Comparison of ENCODE assay signal across 10 cellular contexts in genomic region chr12:16606117-16606200, GRCh38. TPM values are rescaled to one million over a fixed set of nuclear protein-coding genes. Genes with fewer than 3 reads are reported as not detected.
DNase-seq lines count a peak whose midpoint lies in the region; ATAC-seq, FAIRE-seq and TF ChIP-seq lines count a peak whose summit lies in the region.
"Had no signal": no experiment of that assay in that cellular context is flagged by ENCODE, and none has a peak within 500 bp of the region (broad histone marks: within the 10 kb centered on the region; RNA-seq: fewer than 3 reads in every experiment).

LMO3 (minus strand) TSS chr12:16606162; CDS start chr12:16600860, 5,302 bp downstream.

- DNase-seq in A673 (ENCODE audit: low spot score) (no peak), PC-9 (no peak), fibroblast of mammary gland (ENCODE audit: low read depth) (no peak), occipital lobe (lab: John Stamatoyannopoulos, UW) (no peak), HTR-8/SVneo (ENCODE audit: insufficient read length, low spot score) (no peak), NCI-H2029 (lab: John Stamatoyannopoulos, UW) (no peak)
- DNase-seq: activated T-cell treated with anti-CD3 and anti-CD28 coated beads, Interleukin-2, amount 50 U/mL, for 48 hours; CD4-positive, CD25-positive, alpha-beta regulatory T cell had no signal

- POLR2A ChIA-PET in A673 (lab: Charles Lee; ENCODE audit: low non-redundant PET) (no interaction called here), PC-9 (lab: Charles Lee; ENCODE audit: unreplicated experiment) (no interaction called here)

- FAIRE-seq in HTR-8/SVneo (lab: Jason Lieb, UNC), result no peak

- ATAC-seq in HG03565 (IDR thresholded peaks at IDR 0.05; ENCODE audit: unreplicated experiment) (no peak), HG03039 (IDR thresholded peaks at IDR 0.05; ENCODE audit: unreplicated experiment) (no peak)

- peak within 1 kb of the TSS; percentile 82 for H3K4me2 ChIP-seq in PC-9

- H3K27me3 ChIP-seq in A673 (replicated peaks; ENCODE audit: insufficient read depth, low read depth, low read length, poor library complexity), result no peaks in the 10 kb centered on the region
- no peaks in the 10 kb centered on the region for H3K27me3 ChIP-seq in PC-9 (ENCODE audit: insufficient read depth, low read depth)

- peak within 1 kb of the TSS; percentile 74 for H3K27ac ChIP-seq in A673 (ENCODE audit: low read depth, low read length, poor library complexity, severe bottlenecking)
- no peak within 1 kb of the TSS for H3K27ac ChIP-seq in PC-9

- BruUV-seq in A673 (replicated peaks; lab: Mats Ljungman, UMichigan) (no TSS peak), PC-9 (replicated peaks; lab: Mats Ljungman, UMichigan) (no TSS peak)

- H3K79me2 ChIP-seq in PC-9 (ENCODE audit: low read depth), result no peaks in the 10 kb centered on the region

- TF ChIP-seq CTCF in A673 (conservative IDR thresholded peaks at IDR 0.05; ENCODE audit: low read depth, low read length), result no peak
- no peak for TF ChIP-seq CTCF in PC-9 (conservative IDR thresholded peaks at IDR 0.05)
- no peak for TF ChIP-seq CTCF in fibroblast of mammary gland (conservative IDR thresholded peaks at IDR 0.05; ENCODE audit: control insufficient read depth, insufficient read depth, low read depth, low read length)

- peak within 1 kb of the TSS; percentile 72; the same call in 1 of the 2 replicates for H2AFZ ChIP-seq in PC-9

- H3F3A ChIP-seq in PC-9 (ENCODE audit: insufficient read depth, low read depth), result no peaks in the 10 kb centered on the region

- H3K4me1 ChIP-seq in A673 (ENCODE audit: insufficient read depth, low read length, poor library complexity, severe bottlenecking) (peaks cover 55% of the 10 kb centered on the region), PC-9 (replicated peaks; ENCODE audit: insufficient read depth) (no peaks in the 10 kb centered on the region)

- H4K20me1 ChIP-seq in PC-9 (ENCODE audit: insufficient read depth), result no peaks in the 10 kb centered on the region

- CTCF ChIA-PET in A673 (lab: Charles Lee), result no interaction called here
- CTCF ChIA-PET in PC-9 (lab: Charles Lee), result no interaction called here

- H3K9me3 ChIP-seq in A673 (ENCODE audit: low read depth, low read length, poor library complexity, severe bottlenecking), result no peaks in the 10 kb centered on the region
- H3K9me3 ChIP-seq in PC-9 (ENCODE audit: insufficient read depth, low read depth), result no peaks in the 10 kb centered on the region

- H3K4me3 ChIP-seq in A673 (ENCODE audit: low read depth, low read length, poor library complexity, severe bottlenecking) (peak within 1 kb of the TSS; percentile 55), PC-9 (peak within 1 kb of the TSS; percentile 50), fibroblast of mammary gland (ENCODE audit: control insufficient read depth, low read depth, low read length) (peak within 1 kb of the TSS; percentile 60)

- intact Hi-C loops in A673 (cut with micrococcal nuclease; ENCODE audit: unreplicated experiment) (loop anchor here (5.0 to 10.0 kb wide), 3 partner anchors 111 to 1321 kb away; no protein-coding TSS in a partner anchor), PC-9 (cut with micrococcal nuclease; ENCODE audit: unreplicated experiment) (no loop called here)

- no peaks in the 10 kb centered on the region for H3K9me2 ChIP-seq in PC-9 (ENCODE audit: insufficient read depth)

- H3K36me3 ChIP-seq in A673 (ENCODE audit: insufficient read depth, low read length, poor library complexity, severe bottlenecking), result no peaks in the 10 kb centered on the region
- H3K36me3 ChIP-seq in PC-9 (ENCODE audit: low read depth), result no peaks in the 10 kb centered on the region

RNA-seq across cellular contexts. Expression of gene LMO3, which starts in this region (rescaled TPM):
- total RNA-seq in A673 (2021) (36.2 and 37.6 TPM in 2 replicates), PC-9 (2021) (not detected in 2 replicates), occipital lobe (363 TPM)
- total RNA-seq: CD4-positive, CD25-positive, alpha-beta regulatory T cell had no signal

Comparison
In these comparisons a context has a peak if more than half of its experiments do, and no peak if none do; other contexts are left out.
1. RNA of gene LMO3 (total RNA-seq): 363 TPM in occipital lobe (single experiment) and 36.2 to 37.6 TPM in A673; not detected in PC-9; every median in the first group is over 10 times any median in the second.
2. Peak in every context shown above with its lines, with median percentiles within 50 percentile points of each other: H3K4me3 ChIP-seq.